25 cellular contexts compared by ENCODE assay signal in the genomic region with DNA sequence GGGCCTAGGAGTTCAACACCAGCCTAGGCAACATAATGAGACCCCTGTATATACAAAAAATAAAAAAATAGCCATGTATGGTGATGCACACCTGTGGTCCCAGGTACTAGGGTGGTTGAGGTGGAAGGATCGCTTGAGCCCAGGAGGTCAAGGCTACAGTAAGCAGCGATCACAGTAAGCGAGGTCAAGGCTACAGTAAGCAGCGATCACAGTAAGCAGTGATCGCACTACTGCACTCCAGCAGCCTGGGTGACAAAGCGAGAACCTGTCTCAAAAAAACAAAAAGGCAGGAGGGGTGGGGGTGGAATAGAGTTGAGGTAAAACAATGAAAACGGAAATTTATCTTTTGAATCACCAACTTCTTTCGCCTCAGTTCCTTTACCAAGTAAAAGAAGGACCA.
"Had no signal": no experiment of that assay in that cellular context is flagged by ENCODE, and none has a peak within 500 bp of the region (broad histone marks: within the 10 kb centered on the region; RNA-seq: fewer than 3 reads in every experiment).

No MANE protein-coding gene starts in this region.

- H3K36me3 ChIP-seq: uterus had no signal

- H3K4me3 ChIP-seq: ascending aorta, tibial artery, uterus had no signal

- H3K27ac ChIP-seq: ascending aorta, tibial artery, uterus, VCaP had no signal

- H3K9me3 ChIP-seq: ascending aorta, tibial artery, uterus had no signal

- FAIRE-seq: bronchial epithelial cell, keratinocyte had no signal

- H3K27me3 ChIP-seq: ascending aorta, tibial artery, uterus had no signal

- H3K4me3 Mint-ChIP-seq: nephron had no signal

- DNase-seq: activated CD4-positive, alpha-beta T cell treated with anti-CD3 and anti-CD28 coated beads for 1 hour; activated CD8-positive, alpha-beta memory T cell treated with anti-CD3 and anti-CD28 coated beads for 24 hours; activated CD8-positive, alpha-beta memory T cell treated with anti-CD3 and anti-CD28 coated beads, Interleukin-2, amount 50 U/mL, for 48 hours; activated effector memory CD4-positive, alpha-beta T cell treated with Interleukin-2 at 50 U/mL for 16 hours; activated naive CD4-positive, alpha-beta T cell treated with anti-CD3 and anti-CD28 coated beads, Interleukin-2, amount 50 U/mL, for 16 hours; activated T-cell treated with anti-CD3 and anti-CD28 coated beads, Interleukin-2, amount 50 U/mL, for 48 hours; cerebellar nuclear complex; cortex of kidney; effector CD4-positive, alpha-beta T cell; foreskin melanocyte; glutamatergic neuron; midbrain; nucleus accumbens; posterior cingulate gyrus; retina; stimulated activated CD4-positive, alpha-beta T cell treated with anti-CD3 and anti-CD28 coated beads, Interleukin-2, amount 100 ng/mL, for 24 hours; stimulated activated naive CD4-positive, alpha-beta T cell treated with Interleukin-2 at 50 U/mL for 16 hours; T-helper 2 cell; tibial artery; uterus had no signal

- H3K4me1 ChIP-seq: ascending aorta, uterus had no signal
